ENCODE assay signal across 1 cellular context in the genomic region with DNA sequence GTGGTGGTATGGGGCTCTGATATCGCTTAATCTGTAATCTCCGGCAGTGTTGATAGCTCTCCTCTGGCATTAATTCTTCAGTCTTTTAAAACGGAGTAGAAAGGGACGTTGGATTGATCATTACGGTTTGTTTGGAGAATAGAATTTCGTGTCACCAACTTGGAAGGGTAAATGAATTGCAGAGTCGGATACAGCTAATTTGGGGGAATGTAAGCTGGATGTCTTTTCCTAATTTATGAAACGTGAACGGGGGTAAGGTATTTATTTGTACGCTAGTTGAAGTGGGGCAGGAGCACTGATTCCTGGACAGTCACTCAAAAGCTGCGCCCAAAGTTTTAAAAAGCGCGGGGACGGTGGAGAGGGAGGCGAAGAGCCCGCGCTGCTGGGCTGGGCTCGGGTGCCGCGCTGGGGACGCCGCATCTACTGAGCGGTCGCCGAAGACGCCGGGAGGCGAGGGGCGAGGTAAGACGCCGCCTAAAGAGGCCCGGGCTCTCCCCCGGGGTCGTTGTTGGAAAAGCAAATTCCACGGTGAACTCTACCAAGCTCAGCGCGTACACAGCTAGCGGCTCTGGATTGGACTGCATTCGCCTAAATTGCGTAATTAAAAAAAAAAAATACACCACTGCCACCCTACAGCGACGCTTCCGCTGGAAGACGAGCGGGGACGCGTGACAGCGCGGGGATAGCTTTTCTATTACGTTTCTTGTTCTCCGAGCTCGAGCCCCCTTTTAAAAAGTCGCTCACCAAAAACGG.
TF ChIP-seq lines count a peak whose summit lies in the region.

No MANE protein-coding gene starts in this region.

TF ChIP-seq in GM12878, 131 proteins besides CTCF, POLR2A, EP300 and RAD21 (continued from another document):
- TF ChIP-seq IRF5 (IDR thresholded peaks at IDR 0.05; ENCODE audit: borderline replicate concordance) (no peak), FOXM1 (IDR thresholded peaks at IDR 0.05; ENCODE audit: low read depth, low read length) (no peak), ETV6 (conservative IDR thresholded peaks at IDR 0.05 in 1 of 2, IDR thresholded peaks at IDR 0.05 in 1 of 2; ENCODE audit: borderline replicate concordance in 1 of 2, low read depth in 1 of 2) (no peak), ZNF687 (IDR thresholded peaks at IDR 0.05) (no peak)
